In the genomic region with DNA sequence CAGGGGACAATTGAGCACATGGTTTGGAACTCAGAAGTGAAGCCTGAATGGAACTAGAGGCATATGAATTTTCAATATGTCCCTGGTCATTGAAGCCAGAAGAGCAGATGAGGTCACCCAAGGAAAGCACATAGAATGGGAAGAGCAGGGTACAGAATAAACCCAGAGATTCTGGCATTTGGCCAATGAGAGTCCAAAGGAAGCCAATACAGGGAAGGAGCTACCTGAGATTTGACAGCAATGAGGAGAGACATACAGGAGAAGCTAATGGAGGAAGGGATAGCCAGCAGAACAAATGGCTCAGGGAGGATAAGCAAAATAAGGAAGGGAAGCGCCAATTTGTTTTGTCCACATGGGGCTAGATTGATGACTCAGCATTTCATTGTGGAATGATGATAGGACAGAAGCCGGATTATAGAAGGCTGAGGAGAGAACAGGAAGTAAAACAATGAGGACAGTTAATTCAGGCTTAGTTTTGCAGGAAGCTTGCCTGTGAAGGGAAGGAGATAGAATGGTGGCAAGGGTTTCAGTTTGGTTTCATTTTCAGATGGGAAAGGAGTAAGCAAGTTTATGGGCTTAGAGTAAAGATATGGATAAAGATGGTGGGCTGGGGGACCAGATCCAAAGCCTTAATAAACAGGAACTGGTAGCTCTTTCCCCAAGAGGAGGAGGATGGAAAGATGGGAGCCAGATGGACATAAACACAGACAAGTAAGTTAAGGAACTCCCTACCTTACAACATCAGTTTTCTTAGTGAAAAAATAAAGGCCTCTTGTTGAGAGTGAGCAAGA, we compare ENCODE assay signal across 11 cellular contexts. TPM values are rescaled to one million over a fixed set of nuclear protein-coding genes. Genes with fewer than 3 reads are reported as not detected.
DNase-seq lines count a peak whose midpoint lies in the region; FAIRE-seq and TF ChIP-seq lines count a peak whose summit lies in the region.
"Had no signal": no experiment of that assay in that cellular context is flagged by ENCODE, and none has a peak within 500 bp of the region (broad histone marks: within the 10 kb centered on the region; RNA-seq: fewer than 3 reads in every experiment).

No MANE protein-coding gene starts in this region.

- no peak overlapping the region for H4K8ac ChIP-seq in H1 (ENCODE audit: extremely low read depth, insufficient read depth, low read length)
- H4K8ac ChIP-seq in neuronal stem cell (ENCODE audit: low read depth, low read length) = no peak overlapping the region

- H3K4me2 ChIP-seq in H1 (ENCODE audit: insufficient read depth in 1 of 2, low read depth in 2 of 2, low read length in 2 of 2) = no peak overlapping the region
- H3K4me2 ChIP-seq in neuronal stem cell (ENCODE audit: insufficient read depth, low read length, poor library complexity, severe bottlenecking) = no peak overlapping the region

- H2AK5ac ChIP-seq in H1 (ENCODE audit: low read depth, low read length) (no peak overlapping the region), neuronal stem cell (ENCODE audit: low read depth, low read length) (no peak overlapping the region)

- no peak overlapping the region for H2BK15ac ChIP-seq in H1 (ENCODE audit: low read length)
- no peak overlapping the region for H2BK15ac ChIP-seq in neuronal stem cell (ENCODE audit: low read length)

- no peak for TF ChIP-seq EP300 in H1 (IDR thresholded peaks at IDR 0.05; ENCODE audit: borderline replicate concordance in 1 of 2, low read depth in 2 of 2, low read length in 2 of 2)

- WGBS in H1 (ENCODE audit: extremely low coverage in 1 of 2, insufficient coverage in 1 of 2, insufficient read length in 1 of 2, insufficient replicate concordance in 2 of 2, low coverage in 1 of 2, low lambda C conversion rate in 2 of 2, missing lambda C conversion rate in 1 of 2), 2 experiments = 91% methylated on average over 2 of the region's 2 CpGs; no CpG with 5 or more reads in 1 of the 2 experiments
- no CpG with 5 or more reads among the region's 2 CpGs for WGBS in neuronal stem cell (ENCODE audit: extremely low coverage in 2 of 2, insufficient read length in 2 of 2, insufficient replicate concordance in 1 of 2), 2 donors
- WGBS in testis, 2 donors = 52 to 60% methylated on average over 2 of the region's 2 CpGs

- 0 out of 2 replicates have a peak overlapping the region, but pooled peaks have one; percentile 66 for H2BK20ac ChIP-seq in H1 (ENCODE audit: low read length)

- H2BK12ac ChIP-seq in H1 (ENCODE audit: low read depth, low read length) (0 out of 2 replicates have a peak overlapping the region, but pooled peaks have one; percentile 3), neuronal stem cell (ENCODE audit: low read length) (no peak overlapping the region)

- H3K27me3 ChIP-seq in H1 (replicated peaks in 1 of 4; ENCODE audit: control insufficient read depth in 3 of 4, extremely low read depth in 1 of 4, insufficient read depth in 3 of 4, low read length in 3 of 4) (no peaks in the 10 kb centered on the region), neuronal stem cell (ENCODE audit: control insufficient read depth in 3 of 3, insufficient read depth in 3 of 3, low read depth in 1 of 3, low read length in 3 of 3) (peaks cover 0 to 2% (median 0%) of the 10 kb centered on the region in 3 experiments), testis (no peaks in the 10 kb centered on the region)

- H3K4me3 ChIP-seq in H1 (ENCODE audit: extremely low read depth in 1 of 4, insufficient read depth in 2 of 4, low read depth in 3 of 4, low read length in 4 of 4) (no peak overlapping the region), neuronal stem cell (ENCODE audit: low read length in 2 of 2) (no peak overlapping the region), testis (no peak overlapping the region)

- CTCF ChIA-PET in H1 (lab: Charles Lee; ENCODE audit: partially characterized antibody) = interaction anchor here (0.6 to 1.4 kb wide), 8 partner anchors 21 to 221 kb away, joined by 3 to 6 read pairs (median 4); no protein-coding TSS in a partner anchor

- H3K14ac ChIP-seq in H1 (ENCODE audit: insufficient read length) (no peak overlapping the region), neuronal stem cell (ENCODE audit: low read length) (no peak overlapping the region)

- DNase-seq in GDM1 (lab: John Stamatoyannopoulos, UW) (peak; percentile 42), NCI-H82 (lab: John Stamatoyannopoulos, UW) (peak; percentile 64), H1 (ENCODE audit: low read depth in 1 of 2, low spot score in 2 of 2) (no peak), neuronal stem cell (ENCODE audit: low spot score) (no peak), NCI-H1048 (lab: John Stamatoyannopoulos, UW) (no peak), frontal cortex (ENCODE audit: low spot score in 2 of 2) (no peak), testis (no peak), DMS79 (lab: John Stamatoyannopoulos, UW) (no peak)
- DNase-seq: activated naive CD8-positive, alpha-beta T cell treated with anti-CD3 and anti-CD28 coated beads, Interleukin-2, amount 10 ng/mL, durations not matched to agents 7 days and 5 days; NCI-H2227 treated with DMSO at 0.1 percent for 48 hours; nephron progenitor cell had no signal

- TF ChIP-seq POLR2A in H1 (IDR thresholded peaks at IDR 0.05; ENCODE audit: control extremely low read depth in 1 of 2, low read depth in 2 of 2, low read length in 2 of 2) (no peak), testis (IDR thresholded peaks at IDR 0.05) (no peak)

- H4K91ac ChIP-seq in H1 (replicated peaks; ENCODE audit: insufficient read length, low read length) (no peak overlapping the region), neuronal stem cell (ENCODE audit: low read depth, low read length, poor library complexity) (no peak overlapping the region)

- H3K36me3 ChIP-seq in H1 (ENCODE audit: control insufficient read depth in 2 of 4, insufficient read depth in 4 of 4, low read length in 3 of 4) (no peaks in the 10 kb centered on the region), neuronal stem cell (replicated peaks in 1 of 2; ENCODE audit: control insufficient read depth in 2 of 2, insufficient read depth in 2 of 2, low read length in 2 of 2) (no peaks in the 10 kb centered on the region), testis (ENCODE audit: low read depth, missing control alignments) (no peaks in the 10 kb centered on the region)

- H3K79me2 ChIP-seq in H1 (ENCODE audit: control insufficient read depth in 1 of 2, insufficient read depth in 2 of 2, low read length in 2 of 2) = peaks cover 0 to 13% of the 10 kb centered on the region in 2 experiments; a peak in 3 of 4 replicates

- H2BK120ac ChIP-seq in H1 (replicated peaks; ENCODE audit: low read depth, low read length) (no peak overlapping the region), neuronal stem cell (ENCODE audit: low read depth, low read length) (no peak overlapping the region)

- H3K27ac ChIP-seq in H1 (ENCODE audit: low read depth, low read length) (no peak overlapping the region), neuronal stem cell (replicated peaks; ENCODE audit: low read length) (no peak overlapping the region), testis (no peak overlapping the region)

- H3K18ac ChIP-seq in H1 (ENCODE audit: extremely low read depth, low read length) (no peak overlapping the region), neuronal stem cell (ENCODE audit: low read length) (no peak overlapping the region)

- H3K23ac ChIP-seq in H1 (ENCODE audit: insufficient read length) (no peak overlapping the region), neuronal stem cell (ENCODE audit: low read depth, low read length, poor library complexity) (no peak overlapping the region)

- H2BK5ac ChIP-seq in H1 (ENCODE audit: low read depth, low read length) (no peak overlapping the region), neuronal stem cell (ENCODE audit: low read length) (no peak overlapping the region)

- H3K79me1 ChIP-seq in H1 (ENCODE audit: low read depth, low read length) (no peaks in the 10 kb centered on the region), neuronal stem cell (ENCODE audit: low read depth, low read length) (no peaks in the 10 kb centered on the region)

- H3K4me1 ChIP-seq in H1 (replicated peaks in 1 of 4; ENCODE audit: control insufficient read depth in 3 of 4, insufficient read depth in 4 of 4, low read length in 3 of 4) (peaks cover 0 to 9% (median 4%) of the 10 kb centered on the region in 4 experiments; a peak in 4 of 7 replicates), neuronal stem cell (ENCODE audit: control insufficient read depth in 2 of 2, insufficient read depth in 1 of 2, low read depth in 1 of 2, low read length in 2 of 2) (peaks cover 0 to 3% of the 10 kb centered on the region in 2 donors), testis (peaks cover 6% of the 10 kb centered on the region)

- H3K23me2 ChIP-seq in H1 (ENCODE audit: low read depth, low read length) = peaks cover 7% of the 10 kb centered on the region

- no peaks in the 10 kb centered on the region for H4K20me1 ChIP-seq in H1 (replicated peaks in 1 of 2; ENCODE audit: control insufficient read depth in 1 of 2, insufficient read depth in 2 of 2, low read length in 2 of 2)

- no peak overlapping the region; the same call in 1 of the 2 replicates for H2AFZ ChIP-seq in H1 (ENCODE audit: low read length)
- H2AFZ ChIP-seq in neuronal stem cell (ENCODE audit: low read length) = peak overlapping the region; percentile 62

- POLR2A ChIA-PET in H1 (lab: Charles Lee; ENCODE audit: partially characterized antibody) = interaction anchor here (1.1 to 1.5 kb wide), 2 partner anchors 11 to 12 kb away, joined by 3 read pairs; no protein-coding TSS in a partner anchor

- intact Hi-C loops in testis (cut with DNase I; ENCODE audit: low total_unique reads) = no loop called here

- H3K56ac ChIP-seq in H1 (replicated peaks; ENCODE audit: insufficient read length, low read depth, low read length) = no peak overlapping the region

- H4K5ac ChIP-seq in H1 (ENCODE audit: insufficient read length, low read depth, low read length) = no peak overlapping the region

- H3K9me3 ChIP-seq in H1 (ENCODE audit: insufficient read depth in 2 of 2, low read depth in 1 of 2, low read length in 1 of 2) = no peaks in the 10 kb centered on the region
- H3K9me3 ChIP-seq in neuronal stem cell (replicated peaks in 1 of 2; ENCODE audit: control insufficient read depth in 2 of 2, insufficient read depth in 1 of 2, low read depth in 1 of 2, low read length in 2 of 2) = no peaks in the 10 kb centered on the region
- H3K9me3 ChIP-seq in testis = no peaks in the 10 kb centered on the region

- H3K4ac ChIP-seq in H1 (replicated peaks; ENCODE audit: insufficient read length, low read depth, low read length) (no peak overlapping the region), neuronal stem cell (ENCODE audit: low read length) (no peak overlapping the region)

- no peak for TF ChIP-seq RAD21 in H1 (IDR thresholded peaks at IDR 0.05 in 1 of 2, conservative IDR thresholded peaks at IDR 0.05 in 1 of 2; ENCODE audit: low read depth in 2 of 2, low read length in 2 of 2)

- TF ChIP-seq CTCF in H1 (IDR thresholded peaks at IDR 0.05; ENCODE audit: control extremely low read depth in 1 of 3, insufficient read depth in 1 of 3, low read depth in 1 of 3, low read length in 3 of 3) (no peak), testis (IDR thresholded peaks at IDR 0.05) (no peak)

- FAIRE-seq in H1 (lab: Jason Lieb, UNC) = no peak
- FAIRE-seq in frontal cortex (lab: Jason Lieb, UNC) = no peak

- no peak overlapping the region for H3K9ac ChIP-seq in H1 (replicated peaks in 1 of 4; ENCODE audit: extremely low read depth in 1 of 4, low read depth in 3 of 4, low read length in 3 of 4)
- no peak overlapping the region for H3K9ac ChIP-seq in neuronal stem cell (ENCODE audit: low read depth, low read length, poor library complexity)

RNA-seq across cellular contexts. Expression of a gene that starts 3.2 kb away (rescaled TPM):
- total RNA-seq in H1 (2021; fragmentation: NEBNext Ultra II Directional; extraction: Animal tissue kit (Norgen Biotek cat#: 25700)) = 23.5 and 24.9 TPM in 2 replicates
- polyA plus RNA-seq in H1 (2011; rRNA removed) (24.1 and 28.5 TPM in 2 replicates), testis (ENCODE audit: insufficient read depth, low read depth, low replicate concordance) (14.4 TPM)
- polyA plus RNA-seq in H1 (2011; cell fraction: cytosol; rRNA removed) = 29.4 TPM
- polyA plus RNA-seq in H1 (2011; cell fraction: nucleus; rRNA removed) = 14.9 TPM
- polyA plus RNA-seq in H1 (2012, experiment 1 of 2) = 20.0 to 24.6 TPM (median 23.4 TPM) in 4 replicates
- polyA plus RNA-seq in H1 (2012, experiment 2 of 2) = 5.8 TPM
- polyA plus RNA-seq in H1 (2013, experiment 1 of 2) = 19.0 TPM
- polyA plus RNA-seq in H1 (2013, experiment 2 of 2) = 16.4 TPM
- 13.7 and 18.3 TPM in 2 replicates for polyA minus RNA-seq in H1 (2011; rRNA and poly(A)+ RNA removed)
- polyA minus RNA-seq in H1 (2011; cell fraction: cytosol; rRNA and poly(A)+ RNA removed) = 6.6 TPM
- polyA minus RNA-seq in H1 (2011; cell fraction: nucleus; rRNA and poly(A)+ RNA removed) = 10.3 TPM
- 27.1 TPM for polyA plus RNA-seq in neuronal stem cell (2013, experiment 1 of 2)
- 27.1 TPM for polyA plus RNA-seq in neuronal stem cell (2013, experiment 2 of 2)
- total RNA-seq in frontal cortex (17.1 TPM), testis (10 to 100 TPM in 1 of 2 donors, 1 to 10 TPM in 1; 9.2 to 10.4 TPM)

Comparison
In these comparisons a context has a peak if more than half of its experiments do, and no peak if none do; other contexts are left out.
1. DNase-seq: peak in GDM1 (single experiment) and NCI-H82 (single experiment); none in H1 (0 of 2), neuronal stem cell (single experiment), NCI-H1048 (single experiment), frontal cortex (0 of 2), testis (single experiment) and DMS79 (single experiment).